ENCODE assay signal across 1 cellular context in genomic region chr1:12601690-12602632, GRCh38.
TF ChIP-seq lines count a peak whose summit lies in the region.

No MANE protein-coding gene starts in this region.

TF ChIP-seq in K562, 482 proteins besides CTCF, POLR2A, EP300 and RAD21 (continued from another document and continues in another):
- TF ChIP-seq, protein P1, sequence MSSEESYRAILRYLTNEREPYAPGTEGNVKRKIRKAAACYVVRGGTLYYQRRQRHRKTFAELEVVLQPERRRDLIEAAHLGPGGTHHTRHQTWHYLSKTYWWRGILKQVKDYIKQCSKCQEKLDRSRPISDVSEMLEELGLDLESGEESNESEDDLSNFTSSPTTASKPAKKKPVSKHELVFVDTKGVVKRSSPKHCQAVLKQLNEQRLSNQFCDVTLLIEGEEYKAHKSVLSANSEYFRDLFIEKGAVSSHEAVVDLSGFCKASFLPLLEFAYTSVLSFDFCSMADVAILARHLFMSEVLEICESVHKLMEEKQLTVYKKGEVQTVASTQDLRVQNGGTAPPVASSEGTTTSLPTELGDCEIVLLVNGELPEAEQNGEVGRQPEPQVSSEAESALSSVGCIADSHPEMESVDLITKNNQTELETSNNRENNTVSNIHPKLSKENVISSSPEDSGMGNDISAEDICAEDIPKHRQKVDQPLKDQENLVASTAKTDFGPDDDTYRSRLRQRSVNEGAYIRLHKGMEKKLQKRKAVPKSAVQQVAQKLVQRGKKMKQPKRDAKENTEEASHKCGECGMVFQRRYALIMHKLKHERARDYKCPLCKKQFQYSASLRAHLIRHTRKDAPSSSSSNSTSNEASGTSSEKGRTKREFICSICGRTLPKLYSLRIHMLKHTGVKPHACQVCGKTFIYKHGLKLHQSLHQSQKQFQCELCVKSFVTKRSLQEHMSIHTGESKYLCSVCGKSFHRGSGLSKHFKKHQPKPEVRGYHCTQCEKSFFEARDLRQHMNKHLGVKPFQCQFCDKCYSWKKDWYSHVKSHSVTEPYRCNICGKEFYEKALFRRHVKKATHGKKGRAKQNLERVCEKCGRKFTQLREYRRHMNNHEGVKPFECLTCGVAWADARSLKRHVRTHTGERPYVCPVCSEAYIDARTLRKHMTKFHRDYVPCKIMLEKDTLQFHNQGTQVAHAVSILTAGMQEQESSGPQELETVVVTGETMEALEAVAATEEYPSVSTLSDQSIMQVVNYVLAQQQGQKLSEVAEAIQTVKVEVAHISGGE (CRISPR knock-in tag; IDR thresholded peaks at IDR 0.05), result no peak
- TF ChIP-seq POLR2H (tag; IDR thresholded peaks at IDR 0.05; ENCODE audit: low read depth), result no peak
- TF ChIP-seq SUPT5H (IDR thresholded peaks at IDR 0.05), result 0 out of 2 replicates have a peak, but pooled peaks have one; percentile 21
- TF ChIP-seq NR3C1 (CRISPR knock-in tag; IDR thresholded peaks at IDR 0.05), result no peak
- no peak for TF ChIP-seq SNIP1 (IDR thresholded peaks at IDR 0.05; ENCODE audit: low read depth)
- no peak for TF ChIP-seq HNRNPL (IDR thresholded peaks at IDR 0.05; ENCODE audit: low read depth, low read length)
- peak; percentile 42; the same call in 1 of the 2 replicates for TF ChIP-seq ESRRA (IDR thresholded peaks at IDR 0.05; ENCODE audit: borderline replicate concordance, low read depth)
- no peak for TF ChIP-seq ZNF644 (tag; IDR thresholded peaks at IDR 0.05; ENCODE audit: low read depth)
- TF ChIP-seq ZNF695 (CRISPR knock-in tag; IDR thresholded peaks at IDR 0.05), result no peak
- no peak for TF ChIP-seq RBM14 (IDR thresholded peaks at IDR 0.05; ENCODE audit: borderline replicate concordance, insufficient read depth, low read depth, low read length)
- no peak for TF ChIP-seq ESRRB (CRISPR knock-in tag; IDR thresholded peaks at IDR 0.05; ENCODE audit: borderline replicate concordance)
- TF ChIP-seq POLR2G (IDR thresholded peaks at IDR 0.05; ENCODE audit: low read depth, low read length), result 0 out of 2 replicates have a peak, but pooled peaks have one; percentile 22
- TF ChIP-seq CHD4 (IDR thresholded peaks at IDR 0.05; ENCODE audit: insufficient read depth, insufficient replicate concordance, low read depth, low read length, poor library complexity, severe bottlenecking), result no peak
- no peak for TF ChIP-seq TEAD2 (tag; IDR thresholded peaks at IDR 0.05)
- no peak for TF ChIP-seq NELFE (IDR thresholded peaks at IDR 0.05; ENCODE audit: insufficient read depth, insufficient read length)
- TF ChIP-seq, protein P2, sequence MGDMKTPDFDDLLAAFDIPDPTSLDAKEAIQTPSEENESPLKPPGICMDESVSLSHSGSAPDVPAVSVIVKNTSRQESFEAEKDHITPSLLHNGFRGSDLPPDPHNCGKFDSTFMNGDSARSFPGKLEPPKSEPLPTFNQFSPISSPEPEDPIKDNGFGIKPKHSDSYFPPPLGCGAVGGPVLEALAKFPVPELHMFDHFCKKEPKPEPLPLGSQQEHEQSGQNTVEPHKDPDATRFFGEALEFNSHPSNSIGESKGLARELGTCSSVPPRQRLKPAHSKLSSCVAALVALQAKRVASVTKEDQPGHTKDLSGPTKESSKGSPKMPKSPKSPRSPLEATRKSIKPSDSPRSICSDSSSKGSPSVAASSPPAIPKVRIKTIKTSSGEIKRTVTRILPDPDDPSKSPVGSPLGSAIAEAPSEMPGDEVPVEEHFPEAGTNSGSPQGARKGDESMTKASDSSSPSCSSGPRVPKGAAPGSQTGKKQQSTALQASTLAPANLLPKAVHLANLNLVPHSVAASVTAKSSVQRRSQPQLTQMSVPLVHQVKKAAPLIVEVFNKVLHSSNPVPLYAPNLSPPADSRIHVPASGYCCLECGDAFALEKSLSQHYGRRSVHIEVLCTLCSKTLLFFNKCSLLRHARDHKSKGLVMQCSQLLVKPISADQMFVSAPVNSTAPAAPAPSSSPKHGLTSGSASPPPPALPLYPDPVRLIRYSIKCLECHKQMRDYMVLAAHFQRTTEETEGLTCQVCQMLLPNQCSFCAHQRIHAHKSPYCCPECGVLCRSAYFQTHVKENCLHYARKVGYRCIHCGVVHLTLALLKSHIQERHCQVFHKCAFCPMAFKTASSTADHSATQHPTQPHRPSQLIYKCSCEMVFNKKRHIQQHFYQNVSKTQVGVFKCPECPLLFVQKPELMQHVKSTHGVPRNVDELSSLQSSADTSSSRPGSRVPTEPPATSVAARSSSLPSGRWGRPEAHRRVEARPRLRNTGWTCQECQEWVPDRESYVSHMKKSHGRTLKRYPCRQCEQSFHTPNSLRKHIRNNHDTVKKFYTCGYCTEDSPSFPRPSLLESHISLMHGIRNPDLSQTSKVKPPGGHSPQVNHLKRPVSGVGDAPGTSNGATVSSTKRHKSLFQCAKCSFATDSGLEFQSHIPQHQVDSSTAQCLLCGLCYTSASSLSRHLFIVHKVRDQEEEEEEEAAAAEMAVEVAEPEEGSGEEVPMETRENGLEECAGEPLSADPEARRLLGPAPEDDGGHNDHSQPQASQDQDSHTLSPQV (IDR thresholded peaks at IDR 0.05), result peak; percentile 30
- TF ChIP-seq FOXK1 (CRISPR knock-in tag; IDR thresholded peaks at IDR 0.05; ENCODE audit: borderline replicate concordance), result peak; percentile 39; the same call in 1 of the 2 replicates
- TF ChIP-seq ETS2 (tag; IDR thresholded peaks at IDR 0.05; ENCODE audit: borderline replicate concordance, poor library complexity, severe bottlenecking), result no peak
- peak; percentile 7; the same call in 1 of the 2 replicates for TF ChIP-seq CBFA2T3 (IDR thresholded peaks at IDR 0.05)
- 0 out of 2 replicates have a peak, but pooled peaks have one; percentile 15 for TF ChIP-seq MTA3 (IDR thresholded peaks at IDR 0.05; ENCODE audit: borderline replicate concordance)
- TF ChIP-seq ZC3H11A (IDR thresholded peaks at IDR 0.05; ENCODE audit: low read depth, low read length), result no peak
- no peak for TF ChIP-seq HES1 (IDR thresholded peaks at IDR 0.05; ENCODE audit: low read depth)
- TF ChIP-seq SAFB (IDR thresholded peaks at IDR 0.05; ENCODE audit: borderline replicate concordance, low read depth, low read length), result no peak
- TF ChIP-seq IFI16 (CRISPR knock-in tag; IDR thresholded peaks at IDR 0.05), result no peak
- TF ChIP-seq MEIS2 (IDR thresholded peaks at IDR 0.05; ENCODE audit: partially characterized antibody), result peak; percentile 67
- no peak for TF ChIP-seq EHMT2 (IDR thresholded peaks at IDR 0.05)
- TF ChIP-seq, protein P3, sequence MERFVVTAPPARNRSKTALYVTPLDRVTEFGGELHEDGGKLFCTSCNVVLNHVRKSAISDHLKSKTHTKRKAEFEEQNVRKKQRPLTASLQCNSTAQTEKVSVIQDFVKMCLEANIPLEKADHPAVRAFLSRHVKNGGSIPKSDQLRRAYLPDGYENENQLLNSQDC (CRISPR knock-in tag; IDR thresholded peaks at IDR 0.05), result no peak
- no peak for TF ChIP-seq NFRKB (IDR thresholded peaks at IDR 0.05; ENCODE audit: low read depth)
- TF ChIP-seq RBFOX2 (IDR thresholded peaks at IDR 0.05; ENCODE audit: low read depth, low read length), result no peak
- peak; percentile 61 for TF ChIP-seq SPI1 (IDR thresholded peaks at IDR 0.05; ENCODE audit: borderline replicate concordance, low read depth, low read length)
- TF ChIP-seq, protein P4, sequence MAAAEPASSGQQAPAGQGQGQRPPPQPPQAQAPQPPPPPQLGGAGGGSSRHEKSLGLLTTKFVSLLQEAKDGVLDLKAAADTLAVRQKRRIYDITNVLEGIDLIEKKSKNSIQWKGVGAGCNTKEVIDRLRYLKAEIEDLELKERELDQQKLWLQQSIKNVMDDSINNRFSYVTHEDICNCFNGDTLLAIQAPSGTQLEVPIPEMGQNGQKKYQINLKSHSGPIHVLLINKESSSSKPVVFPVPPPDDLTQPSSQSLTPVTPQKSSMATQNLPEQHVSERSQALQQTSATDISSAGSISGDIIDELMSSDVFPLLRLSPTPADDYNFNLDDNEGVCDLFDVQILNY (CRISPR knock-in tag; IDR thresholded peaks at IDR 0.05), result no peak
- TF ChIP-seq RFX1 (IDR thresholded peaks at IDR 0.05), result peak; percentile 96
- TF ChIP-seq TSC22D4 (tag; IDR thresholded peaks at IDR 0.05), result no peak
- TF ChIP-seq, protein P5, sequence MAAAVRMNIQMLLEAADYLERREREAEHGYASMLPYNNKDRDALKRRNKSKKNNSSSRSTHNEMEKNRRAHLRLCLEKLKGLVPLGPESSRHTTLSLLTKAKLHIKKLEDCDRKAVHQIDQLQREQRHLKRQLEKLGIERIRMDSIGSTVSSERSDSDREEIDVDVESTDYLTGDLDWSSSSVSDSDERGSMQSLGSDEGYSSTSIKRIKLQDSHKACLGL (CRISPR knock-in tag; IDR thresholded peaks at IDR 0.05; ENCODE audit: borderline replicate concordance, poor library complexity, severe bottlenecking), result no peak
- no peak for TF ChIP-seq FOXJ2 (tag; IDR thresholded peaks at IDR 0.05)
- TF ChIP-seq VEZF1 (CRISPR knock-in tag; IDR thresholded peaks at IDR 0.05), result no peak
- peak in 1 of 2 experiments; percentile 21; a peak in 1 of 4 replicates for TF ChIP-seq NRF1 (conservative IDR thresholded peaks at IDR 0.05 in 1 of 2, IDR thresholded peaks at IDR 0.05 in 1 of 2)
- no peak for TF ChIP-seq RBM15 (IDR thresholded peaks at IDR 0.05; ENCODE audit: insufficient read depth, low read length)
- no peak for TF ChIP-seq NCOA2 (IDR thresholded peaks at IDR 0.05; ENCODE audit: partially characterized antibody in 2 of 2)
- no peak for TF ChIP-seq GTF2B (IDR thresholded peaks at IDR 0.05; ENCODE audit: extremely low read depth, insufficient read length)
- TF ChIP-seq, protein P6, sequence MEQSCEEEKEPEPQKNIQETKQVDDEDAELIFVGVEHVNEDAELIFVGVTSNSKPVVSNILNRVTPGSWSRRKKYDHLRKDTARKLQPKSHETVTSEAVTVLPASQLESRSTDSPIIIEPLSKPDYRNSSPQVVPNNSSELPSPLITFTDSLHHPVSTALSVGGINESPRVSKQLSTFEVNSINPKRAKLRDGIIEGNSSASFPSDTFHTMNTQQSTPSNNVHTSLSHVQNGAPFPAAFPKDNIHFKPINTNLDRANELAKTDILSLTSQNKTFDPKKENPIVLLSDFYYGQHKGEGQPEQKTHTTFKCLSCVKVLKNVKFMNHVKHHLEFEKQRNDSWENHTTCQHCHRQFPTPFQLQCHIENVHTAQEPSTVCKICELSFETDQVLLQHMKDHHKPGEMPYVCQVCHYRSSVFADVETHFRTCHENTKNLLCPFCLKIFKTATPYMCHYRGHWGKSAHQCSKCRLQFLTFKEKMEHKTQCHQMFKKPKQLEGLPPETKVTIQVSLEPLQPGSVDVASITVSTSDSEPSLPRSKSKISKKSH (CRISPR knock-in tag; IDR thresholded peaks at IDR 0.05), result no peak
- TF ChIP-seq HDAC3 (IDR thresholded peaks at IDR 0.05; ENCODE audit: borderline replicate concordance, partially characterized antibody), result no peak
- TF ChIP-seq SMARCE1 (IDR thresholded peaks at IDR 0.05), result 0 out of 2 replicates have a peak, but pooled peaks have one; percentile 25
- TF ChIP-seq TAF7 (tag; IDR thresholded peaks at IDR 0.05), result no peak
- TF ChIP-seq CUX1 (CRISPR knock-in tag; IDR thresholded peaks at IDR 0.05), result no peak
- no peak for TF ChIP-seq SMAD2 (IDR thresholded peaks at IDR 0.05; ENCODE audit: low read depth, low read length)
- TF ChIP-seq TEAD1 (CRISPR knock-in tag; IDR thresholded peaks at IDR 0.05), result no peak
- no peak for TF ChIP-seq CAMTA2 (CRISPR knock-in tag; conservative IDR thresholded peaks at IDR 0.05)
